24 cellular contexts compared by ENCODE assay signal in genomic region chr2:84986018-84986417, GRCh38. TPM values are rescaled to one million over a fixed set of nuclear protein-coding genes. Genes with fewer than 3 reads are reported as not detected.
DNase-seq lines count a peak whose midpoint lies in the region; ATAC-seq and TF ChIP-seq lines count a peak whose summit lies in the region.
"Had no signal": no experiment of that assay in that cellular context is flagged by ENCODE, and none has a peak within 500 bp of the region (broad histone marks: within the 10 kb centered on the region; RNA-seq: fewer than 3 reads in every experiment).

No MANE protein-coding gene starts in this region.

- no peak overlapping the region for H3K27ac ChIP-seq in CD4-positive, alpha-beta memory T cell (ENCODE audit: low read depth, low read length)
- H3K27ac ChIP-seq in MM.1S (ENCODE audit: low read length): no peak overlapping the region
- H3K27ac ChIP-seq: A549, KMS-11, PC-9, tibial artery, WERI-Rb-1 had no signal

- H3K4me1 Mint-ChIP-seq in activated CD8-positive, alpha-beta T cell treated with anti-CD3 and anti-CD28 coated beads for 36 hours (ENCODE audit: low read depth): peaks cover 37% of the 10 kb centered on the region
- peaks cover 30% of the 10 kb centered on the region for H3K4me1 Mint-ChIP-seq in activated CD8-positive, alpha-beta T cell treated with anti-CD3 and anti-CD28 coated beads, Interleukin-2, amount 10 ng/mL, durations not matched to agents 7 days and 5 days (ENCODE audit: low read depth)
- H3K4me1 Mint-ChIP-seq in CD4-positive, alpha-beta memory T cell: peaks cover 39 to 60% (median 49%) of the 10 kb centered on the region in 4 donors
- H3K4me1 Mint-ChIP-seq in T-helper 17 cell: peaks cover 47% of the 10 kb centered on the region
- peaks cover 16% of the 10 kb centered on the region for H3K4me1 Mint-ChIP-seq in mesothelial cell of epicardium

- H3K4me3 Mint-ChIP-seq in activated CD8-positive, alpha-beta T cell treated with anti-CD3 and anti-CD28 coated beads for 36 hours: no peak overlapping the region
- no peak overlapping the region for H3K4me3 Mint-ChIP-seq in activated CD8-positive, alpha-beta T cell treated with anti-CD3 and anti-CD28 coated beads, Interleukin-2, amount 10 ng/mL, durations not matched to agents 7 days and 5 days
- peak overlapping the region in 5 of 8 donors; percentile 1 to 81 (median 45) for H3K4me3 Mint-ChIP-seq in CD4-positive, alpha-beta memory T cell
- no peak overlapping the region for H3K4me3 Mint-ChIP-seq in T-helper 17 cell
- H3K4me3 Mint-ChIP-seq in mesothelial cell of epicardium: no peak overlapping the region
- H3K4me3 Mint-ChIP-seq: activated CD4-positive, alpha-beta T cell treated with anti-CD3 and anti-CD28 coated beads, Interleukin-2, amount 10 ng/mL, durations not matched to agents 7 days and 5 days; dendritic cell treated with granulocyte-macrophage colony-stimulating factor and Interleukin-4, amounts not matched to agents 40 ng/mL and 50 ng/mL, for 4 days had no signal

- H3K4me1 ChIP-seq in CD4-positive, alpha-beta memory T cell (ENCODE audit: insufficient read depth, low read length): peaks cover 93% of the 10 kb centered on the region
- H3K4me1 ChIP-seq in MM.1S (ENCODE audit: low read length): no peaks in the 10 kb centered on the region

- no peak overlapping the region for H2AFZ ChIP-seq in MM.1S (ENCODE audit: low read length)
- H2AFZ ChIP-seq: PC-9 had no signal

- POLR2A ChIA-PET in activated CD8-positive, alpha-beta T cell treated with anti-CD3 and anti-CD28 coated beads for 36 hours (lab: Charles Lee): no interaction called here
- POLR2A ChIA-PET in activated CD8-positive, alpha-beta T cell treated with anti-CD3 and anti-CD28 coated beads, Interleukin-2, amount 10 ng/mL, durations not matched to agents 7 days and 5 days (lab: Charles Lee): no interaction called here
- POLR2A ChIA-PET in CD4-positive, alpha-beta memory T cell (lab: Charles Lee; ENCODE audit: partially characterized antibody): no interaction called here

- H3K9me2 ChIP-seq in MM.1S (replicated peaks; ENCODE audit: insufficient read depth, low read length): no peaks in the 10 kb centered on the region

- CTCF ChIA-PET in activated CD8-positive, alpha-beta T cell treated with anti-CD3 and anti-CD28 coated beads for 36 hours (lab: Charles Lee): no interaction called here
- CTCF ChIA-PET in activated CD8-positive, alpha-beta T cell treated with anti-CD3 and anti-CD28 coated beads, Interleukin-2, amount 10 ng/mL, durations not matched to agents 7 days and 5 days (lab: Charles Lee): interaction anchor here (1.5 to 2.0 kb wide), 2 partner anchors 61 to 66 kb away, joined by 3 to 5 read pairs; no protein-coding TSS in a partner anchor
- CTCF ChIA-PET in CD4-positive, alpha-beta memory T cell (lab: Charles Lee; ENCODE audit: partially characterized antibody): interaction anchor here (1.0 kb wide), 1 partner anchor 11 kb away, joined by 5 read pairs; no protein-coding TSS in a partner anchor

- H3K9ac ChIP-seq in MM.1S (ENCODE audit: low read length): no peak overlapping the region
- H3K9ac ChIP-seq: KMS-11 had no signal

- no peak for TF ChIP-seq CTCF in activated CD8-positive, alpha-beta T cell treated with anti-CD3 and anti-CD28 coated beads for 36 hours (IDR thresholded peaks at IDR 0.05)
- TF ChIP-seq CTCF in mesothelial cell of epicardium (IDR thresholded peaks at IDR 0.05; ENCODE audit: unreplicated experiment) (no peak), MM.1S (IDR thresholded peaks at IDR 0.05; ENCODE audit: low read length) (no peak)

- peaks cover 100% of the 10 kb centered on the region for H3K79me2 ChIP-seq in MM.1S (ENCODE audit: low read length)

- intact Hi-C loops in activated CD8-positive, alpha-beta T cell treated with anti-CD3 and anti-CD28 coated beads for 36 hours (cut with micrococcal nuclease): no loop called here
- intact Hi-C loops in CD4-positive, alpha-beta memory T cell (cut with micrococcal nuclease): no loop called here

- peaks cover 75% of the 10 kb centered on the region for H4K20me1 ChIP-seq in MM.1S (ENCODE audit: insufficient read depth, low read length)

- no peaks in the 10 kb centered on the region for H3K27me3 Mint-ChIP-seq in activated CD8-positive, alpha-beta T cell treated with anti-CD3 and anti-CD28 coated beads for 36 hours
- no peaks in the 10 kb centered on the region for H3K27me3 Mint-ChIP-seq in activated CD8-positive, alpha-beta T cell treated with anti-CD3 and anti-CD28 coated beads, Interleukin-2, amount 10 ng/mL, durations not matched to agents 7 days and 5 days (ENCODE audit: low read depth)
- no peaks in the 10 kb centered on the region for H3K27me3 Mint-ChIP-seq in CD4-positive, alpha-beta memory T cell
- H3K27me3 Mint-ChIP-seq in T-helper 17 cell (no peaks in the 10 kb centered on the region), mesothelial cell of epicardium (ENCODE audit: low read depth) (no peaks in the 10 kb centered on the region)
- H3K27me3 Mint-ChIP-seq: activated CD4-positive, alpha-beta T cell treated with anti-CD3 and anti-CD28 coated beads, Interleukin-2, amount 10 ng/mL, durations not matched to agents 7 days and 5 days; dendritic cell treated with granulocyte-macrophage colony-stimulating factor and Interleukin-4, amounts not matched to agents 40 ng/mL and 50 ng/mL, for 4 days had no signal

- H3K4me2 ChIP-seq in MM.1S (ENCODE audit: low read depth, low read length): no peak overlapping the region
- H3K4me2 ChIP-seq: A549, KMS-11, PC-9 had no signal

- no peaks in the 10 kb centered on the region for H3K9me3 Mint-ChIP-seq in activated CD8-positive, alpha-beta T cell treated with anti-CD3 and anti-CD28 coated beads for 36 hours
- H3K9me3 Mint-ChIP-seq in activated CD8-positive, alpha-beta T cell treated with anti-CD3 and anti-CD28 coated beads, Interleukin-2, amount 10 ng/mL, durations not matched to agents 7 days and 5 days (ENCODE audit: insufficient read depth): no peaks in the 10 kb centered on the region
- H3K9me3 Mint-ChIP-seq in CD4-positive, alpha-beta memory T cell: no peaks in the 10 kb centered on the region
- no peaks in the 10 kb centered on the region for H3K9me3 Mint-ChIP-seq in mesothelial cell of epicardium
- H3K9me3 Mint-ChIP-seq: activated CD4-positive, alpha-beta T cell treated with anti-CD3 and anti-CD28 coated beads, Interleukin-2, amount 10 ng/mL, durations not matched to agents 7 days and 5 days; dendritic cell treated with granulocyte-macrophage colony-stimulating factor and Interleukin-4, amounts not matched to agents 40 ng/mL and 50 ng/mL, for 4 days had no signal

- H3K27ac Mint-ChIP-seq in activated CD8-positive, alpha-beta T cell treated with anti-CD3 and anti-CD28 coated beads for 36 hours: peak overlapping the region; percentile 62
- H3K27ac Mint-ChIP-seq in activated CD8-positive, alpha-beta T cell treated with anti-CD3 and anti-CD28 coated beads, Interleukin-2, amount 10 ng/mL, durations not matched to agents 7 days and 5 days: no peak overlapping the region
- peak overlapping the region in 3 of 7 donors; percentile 58 to 82 (median 72) for H3K27ac Mint-ChIP-seq in CD4-positive, alpha-beta memory T cell
- H3K27ac Mint-ChIP-seq in T-helper 17 cell: peak overlapping the region; percentile 91
- H3K27ac Mint-ChIP-seq in mesothelial cell of epicardium: peak overlapping the region; percentile 63
- H3K27ac Mint-ChIP-seq: activated CD4-positive, alpha-beta T cell treated with anti-CD3 and anti-CD28 coated beads, Interleukin-2, amount 10 ng/mL, durations not matched to agents 7 days and 5 days; dendritic cell treated with granulocyte-macrophage colony-stimulating factor and Interleukin-4, amounts not matched to agents 40 ng/mL and 50 ng/mL, for 4 days had no signal

- no peaks in the 10 kb centered on the region for H3F3A ChIP-seq in MM.1S (ENCODE audit: insufficient read depth, low read length)

- H3K4me3 ChIP-seq in CD4-positive, alpha-beta memory T cell (ENCODE audit: low read length in 2 of 2): no peak overlapping the region
- no peak overlapping the region for H3K4me3 ChIP-seq in MM.1S (ENCODE audit: low read length)
- H3K4me3 ChIP-seq: A549, PC-9, tibial artery had no signal

- H3K9me3 ChIP-seq in CD4-positive, alpha-beta memory T cell (ENCODE audit: control insufficient read depth in 1 of 2, low read length in 2 of 2): no peaks in the 10 kb centered on the region
- H3K9me3 ChIP-seq in T-helper 17 cell (ENCODE audit: control insufficient read depth, low read length, poor library complexity, severe bottlenecking): no peaks in the 10 kb centered on the region
- H3K9me3 ChIP-seq in MM.1S (replicated peaks; ENCODE audit: insufficient read depth, low read length): no peaks in the 10 kb centered on the region
- H3K9me3 ChIP-seq: A549, tibial artery had no signal

- H3K36me3 Mint-ChIP-seq in activated CD8-positive, alpha-beta T cell treated with anti-CD3 and anti-CD28 coated beads for 36 hours (ENCODE audit: low read depth): peaks cover 22% of the 10 kb centered on the region
- peaks cover 20% of the 10 kb centered on the region for H3K36me3 Mint-ChIP-seq in activated CD8-positive, alpha-beta T cell treated with anti-CD3 and anti-CD28 coated beads, Interleukin-2, amount 10 ng/mL, durations not matched to agents 7 days and 5 days (ENCODE audit: low read depth)
- H3K36me3 Mint-ChIP-seq in CD4-positive, alpha-beta memory T cell: peaks cover 0 to 10% of the 10 kb centered on the region in 2 donors
- H3K36me3 Mint-ChIP-seq in T-helper 17 cell (ENCODE audit: low read depth) (no peaks in the 10 kb centered on the region), mesothelial cell of epicardium (peaks cover 4% of the 10 kb centered on the region)

- no peaks in the 10 kb centered on the region for H3K27me3 ChIP-seq in CD4-positive, alpha-beta memory T cell (ENCODE audit: insufficient read depth, low read length)
- no peaks in the 10 kb centered on the region for H3K27me3 ChIP-seq in MM.1S (replicated peaks; ENCODE audit: insufficient read depth, low read length)
- H3K27me3 ChIP-seq: tibial artery had no signal

- ATAC-seq in activated CD8-positive, alpha-beta T cell treated with anti-CD3 and anti-CD28 coated beads for 36 hours: no peak
- no peak for ATAC-seq in activated CD8-positive, alpha-beta T cell treated with anti-CD3 and anti-CD28 coated beads, Interleukin-2, amount 10 ng/mL, durations not matched to agents 7 days and 5 days
- no peak for ATAC-seq in T-helper 17 cell
- ATAC-seq: A549, esophagus mucosa, Right ventricle myocardium inferior had no signal

- no peak for DNase-seq in activated CD8-positive, alpha-beta T cell treated with anti-CD3 and anti-CD28 coated beads for 36 hours
- DNase-seq in activated CD8-positive, alpha-beta T cell treated with anti-CD3 and anti-CD28 coated beads, Interleukin-2, amount 10 ng/mL, durations not matched to agents 7 days and 5 days: no peak
- no peak for DNase-seq in CD4-positive, alpha-beta memory T cell
- DNase-seq in T-helper 17 cell: no peak
- DNase-seq in mesothelial cell of epicardium (ENCODE audit: low spot score in 2 of 2, unreplicated experiment in 2 of 2): no peak
- no peak for DNase-seq in kidney glomerular epithelial cell (lab: John Stamatoyannopoulos, UW)
- DNase-seq in NCI-H2081 (lab: John Stamatoyannopoulos, UW): no peak
- no peak for DNase-seq in MM.1S
- DNase-seq: activated CD4-positive, alpha-beta T cell treated with anti-CD3 and anti-CD28 coated beads, Interleukin-2, amount 10 ng/mL, durations not matched to agents 7 days and 5 days; central memory CD4-positive, alpha-beta T cell; kidney; NCI-H2081 treated with DMSO at 0.1 percent for 48 hours; NCI-H345; NCI-H69; PC-9; stimulated activated CD4-positive, alpha-beta T cell treated with anti-CD3 and anti-CD28 coated beads, Interleukin-4, amount 100 ng/mL, for 1 hour; T1000; tibial artery; WERI-Rb-1 had no signal

- H3K36me3 ChIP-seq in CD4-positive, alpha-beta memory T cell (ENCODE audit: insufficient read depth, low read length): no peaks in the 10 kb centered on the region
- no peaks in the 10 kb centered on the region for H3K36me3 ChIP-seq in MM.1S (replicated peaks; ENCODE audit: insufficient read depth, low read length)
- H3K36me3 ChIP-seq: tibial artery, WERI-Rb-1 had no signal

RNA-seq across cellular contexts. Expression of gene KCMF1, which starts 15.1 kb away (rescaled TPM):
- total RNA-seq in activated CD8-positive, alpha-beta T cell treated with anti-CD3 and anti-CD28 coated beads for 36 hours: 100 to 1,000 TPM; 101 to 105 TPM
- total RNA-seq in activated CD8-positive, alpha-beta T cell treated with anti-CD3 and anti-CD28 coated beads, Interleukin-2, amount 10 ng/mL, durations not matched to agents 7 days and 5 days: 10 to 100 TPM; 88.9 to 92.5 TPM
- 10 to 100 TPM; 59.8 to 62.7 TPM for total RNA-seq in CD4-positive, alpha-beta memory T cell
- polyA plus RNA-seq in CD4-positive, alpha-beta memory T cell: 10 to 100 TPM; 25.8 to 34.6 TPM
- 10 to 100 TPM; 63.6 to 80.6 TPM for total RNA-seq in T-helper 17 cell
- 62.2 to 63.9 TPM (median 63.5 TPM) in 3 replicates for total RNA-seq in mesothelial cell of epicardium

Comparison
In these comparisons a context has a peak if more than half of its experiments do, and no peak if none do; other contexts are left out.
1. H3K4me3 Mint-ChIP-seq: peak in CD4-positive, alpha-beta memory T cell (5 of 8); none in activated CD8-positive, alpha-beta T cell treated with anti-CD3 and anti-CD28 coated beads for 36 hours (single experiment), activated CD8-positive, alpha-beta T cell treated with anti-CD3 and anti-CD28 coated beads, Interleukin-2, amount 10 ng/mL, durations not matched to agents 7 days and 5 days (single experiment), T-helper 17 cell (single experiment) and mesothelial cell of epicardium (single experiment).